Comparison of ENCODE assay signal across 17 cellular contexts in the genomic region with DNA sequence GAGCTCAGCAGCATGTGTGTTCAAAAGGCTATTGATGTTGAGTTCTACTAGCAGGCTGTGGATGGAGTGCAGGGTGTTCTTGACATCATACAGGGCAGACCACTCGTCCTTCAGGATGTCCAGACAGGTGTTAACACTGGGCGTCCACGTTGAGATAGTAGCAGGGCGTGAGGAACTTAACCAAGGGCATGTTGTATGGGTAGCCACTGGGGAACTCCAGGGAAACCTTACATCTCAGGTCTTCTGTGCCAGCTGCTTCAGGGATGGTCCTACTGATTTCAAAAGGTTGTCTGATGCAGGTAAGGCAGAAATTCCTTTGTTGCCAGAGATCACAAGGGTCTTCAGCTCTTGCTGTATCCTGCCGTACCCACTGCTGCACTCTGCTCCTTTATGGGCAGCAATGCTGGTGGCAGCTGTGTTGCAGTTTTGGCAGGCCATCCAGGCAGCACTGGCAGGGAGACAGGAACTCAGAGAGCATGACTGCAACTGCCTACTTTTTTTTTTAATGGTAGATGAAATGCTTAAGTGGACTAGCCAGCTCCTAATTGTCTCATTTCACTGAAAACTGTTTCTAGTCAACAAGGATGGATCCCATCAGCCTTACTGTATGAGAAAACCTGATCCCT. TPM values are rescaled to one million over a fixed set of nuclear protein-coding genes. Genes with fewer than 3 reads are reported as not detected.
A peak's percentile ranks its signal among the peaks of the same experiment; 100 is the strongest.
DNase-seq lines count a peak whose midpoint lies in the region; ATAC-seq and TF ChIP-seq lines count a peak whose summit lies in the region.
"Had no signal": no experiment of that assay in that cellular context is flagged by ENCODE, and none has a peak within 500 bp of the region (broad histone marks: within the 10 kb centered on the region; RNA-seq: fewer than 3 reads in every experiment).

No MANE protein-coding gene starts in this region.

- DNase-seq in Ammon's horn (ENCODE audit: low spot score) (peak; percentile 39), NCI-H1105 (lab: John Stamatoyannopoulos, UW) (peak; percentile 75), mammary epithelial cell (no peak), mesenchymal stem cell (no peak), GM19240 (ENCODE audit: insufficient read length, low spot score) (no peak), GM19238 (ENCODE audit: insufficient read length, low spot score) (no peak), NCI-H2107 treated with DMSO at 0.1 percent for 48 hours (lab: John Stamatoyannopoulos, UW; ENCODE audit: unreplicated experiment) (no peak)
- DNase-seq: activated CD4-positive, CD25-positive, alpha-beta regulatory T cell; activated CD8-positive, alpha-beta memory T cell treated with anti-CD3 and anti-CD28 coated beads, Interleukin-2, amount 10 ng/mL, durations not matched to agents 7 days and 5 days; activated gamma-delta T cell; aorta; cortex of kidney; stimulated activated naive CD8-positive, alpha-beta T cell treated with anti-CD3 and anti-CD28 coated beads, Interleukin-15, amount 100 ng/mL, for 72 hours; T-helper 17 cell had no signal

- H3K4me2 ChIP-seq in mammary epithelial cell (ENCODE audit: insufficient read depth, low read depth, low read length) (no peak overlapping the region), mesenchymal stem cell (ENCODE audit: low read length, poor library complexity, severe bottlenecking) (no peak overlapping the region)
- H3K4me2 ChIP-seq: GM23338 had no signal

- no peak overlapping the region for H4K91ac ChIP-seq in mesenchymal stem cell (ENCODE audit: low read length)

- H3K4ac ChIP-seq in mesenchymal stem cell (ENCODE audit: low read depth in 1 of 2, low read length in 2 of 2): no peak overlapping the region

- H2BK12ac ChIP-seq in mesenchymal stem cell (ENCODE audit: low read length in 2 of 2): no peak overlapping the region

- H2AFZ ChIP-seq in mammary epithelial cell (ENCODE audit: low read depth, low read length): peak overlapping the region; percentile 18
- H2AFZ ChIP-seq in mesenchymal stem cell (ENCODE audit: low read depth, low read length): no peak overlapping the region
- H2AFZ ChIP-seq: GM23338 had no signal

- H3K79me1 ChIP-seq in mesenchymal stem cell (replicated peaks; ENCODE audit: low read length, poor library complexity, severe bottlenecking): no peaks in the 10 kb centered on the region

- peak overlapping the region; percentile 28 for H4K8ac ChIP-seq in mesenchymal stem cell (ENCODE audit: low read length)

- H3K18ac ChIP-seq in mesenchymal stem cell (ENCODE audit: low read depth in 1 of 2, low read length in 2 of 2): no peak overlapping the region

- H3K9me3 ChIP-seq in mammary epithelial cell (replicated peaks; ENCODE audit: insufficient read depth, low read length) (peaks cover 3% of the 10 kb centered on the region), mesenchymal stem cell (ENCODE audit: control insufficient read depth, low read length) (no peaks in the 10 kb centered on the region)
- H3K9me3 ChIP-seq: uterus had no signal

- H2BK5ac ChIP-seq in mesenchymal stem cell (ENCODE audit: low read depth, low read length, poor library complexity, severe bottlenecking): no peak overlapping the region

- H3K9ac ChIP-seq in mammary epithelial cell (ENCODE audit: insufficient read depth, low read length): no peak overlapping the region
- no peak overlapping the region for H3K9ac ChIP-seq in mesenchymal stem cell (ENCODE audit: low read length)

- no peak overlapping the region for H3K23ac ChIP-seq in mesenchymal stem cell (ENCODE audit: low read length in 2 of 2)

- CTCF ChIA-PET in mammary epithelial cell (lab: Charles Lee; ENCODE audit: low non-redundant PET): no interaction called here

- dilution Hi-C loops in mammary epithelial cell (cut with HindIII; ENCODE audit: low sequenced_read_pairs): no loop called here

- in situ Hi-C loops in mammary epithelial cell (cut with MboI; ENCODE audit: low sequenced_read_pairs in 2 of 2): no loop called here

- H3K27me3 ChIP-seq in mammary epithelial cell (ENCODE audit: insufficient read depth, low read length): no peaks in the 10 kb centered on the region
- no peaks in the 10 kb centered on the region for H3K27me3 ChIP-seq in mesenchymal stem cell (ENCODE audit: control insufficient read depth in 1 of 2, insufficient read depth in 1 of 2, low read length in 2 of 2)
- H3K27me3 ChIP-seq: uterus had no signal

- H3K4me3 ChIP-seq in mammary epithelial cell (replicated peaks in 1 of 3; ENCODE audit: insufficient read depth in 1 of 3, low read depth in 2 of 3, low read length in 3 of 3) (no peak overlapping the region), mesenchymal stem cell (ENCODE audit: insufficient read depth in 1 of 2, low read depth in 1 of 2, low read length in 2 of 2) (no peak overlapping the region)
- H3K4me3 ChIP-seq: GM23338, uterus had no signal

- H3K36me3 ChIP-seq in mammary epithelial cell (ENCODE audit: insufficient read depth, low read length): no peaks in the 10 kb centered on the region
- H3K36me3 ChIP-seq in mesenchymal stem cell (ENCODE audit: control insufficient read depth in 1 of 2, insufficient read depth in 2 of 2, low read depth in 1 of 2, low read length in 2 of 2): no peaks in the 10 kb centered on the region
- H3K36me3 ChIP-seq: uterus had no signal

- WGBS in mammary epithelial cell (ENCODE audit: low coverage, missing lambda C conversion rate): 68% methylated on average over 5 of the region's 5 CpGs
- WGBS in mesenchymal stem cell: 86% methylated on average over 5 of the region's 5 CpGs

- H3K4me1 ChIP-seq in mammary epithelial cell (ENCODE audit: insufficient read depth, low read length) (no peaks in the 10 kb centered on the region), mesenchymal stem cell (ENCODE audit: control insufficient read depth, insufficient read depth, low read depth, low read length) (peaks cover 1% of the 10 kb centered on the region)
- H3K4me1 ChIP-seq: uterus had no signal

- H3K14ac ChIP-seq in mesenchymal stem cell (ENCODE audit: low read length in 2 of 2): no peak overlapping the region

- H2AK5ac ChIP-seq in mesenchymal stem cell (ENCODE audit: low read length, severe bottlenecking): no peak overlapping the region

- no peak for ATAC-seq in GM21515 (IDR thresholded peaks at IDR 0.05; ENCODE audit: unreplicated experiment)
- ATAC-seq: activated CD8-positive, alpha-beta memory T cell treated with anti-CD3 and anti-CD28 coated beads, Interleukin-2, amount 10 ng/mL, durations not matched to agents 7 days and 5 days; GM23338; stimulated activated naive CD8-positive, alpha-beta T cell treated with anti-CD3 and anti-CD28 coated beads, Interleukin-15, amount 100 ng/mL, for 72 hours; T-helper 17 cell had no signal

- H4K20me1 ChIP-seq in mammary epithelial cell (ENCODE audit: insufficient read depth, low read length): no peaks in the 10 kb centered on the region

- H3K79me2 ChIP-seq in mammary epithelial cell (ENCODE audit: insufficient read depth, low read length): no peaks in the 10 kb centered on the region

- intact Hi-C loops in mammary epithelial cell (cut with micrococcal nuclease): no loop called here

- TF ChIP-seq CTCF in mammary epithelial cell (conservative IDR thresholded peaks at IDR 0.05 in 1 of 2, IDR thresholded peaks at IDR 0.05 in 1 of 2; ENCODE audit: extremely low read depth in 1 of 2, insufficient read depth in 1 of 2, low read depth in 1 of 2, low read length in 2 of 2): no peak

- H2BK15ac ChIP-seq in mesenchymal stem cell (ENCODE audit: low read depth, poor library complexity, severe bottlenecking): no peak overlapping the region

- no TSS peak for BruUV-seq in mammary epithelial cell (replicated peaks; lab: Mats Ljungman, UMichigan)

- H3K27ac ChIP-seq in mammary epithelial cell (ENCODE audit: insufficient read depth, low read depth, low read length) (no peak overlapping the region), mesenchymal stem cell (ENCODE audit: low read length, poor library complexity, severe bottlenecking) (no peak overlapping the region)
- H3K27ac ChIP-seq: uterus had no signal

- H2BK120ac ChIP-seq in mesenchymal stem cell (ENCODE audit: low read depth, low read length): no peak overlapping the region

RNA-seq across cellular contexts. Expression of a gene that starts 32.5 kb away (rescaled TPM):
- total RNA-seq in mammary epithelial cell: 100 to 1,000 TPM; 165 to 692 TPM
- polyA plus RNA-seq in mammary epithelial cell: 91.8 TPM
- polyA minus RNA-seq in mammary epithelial cell: 59.2 TPM
- polyA plus RNA-seq in mesenchymal stem cell (2013, experiment 1 of 2): 17.1 TPM
- polyA plus RNA-seq in mesenchymal stem cell (2013, experiment 2 of 2): 18.7 TPM

Comparison
In these comparisons a context has a peak if more than half of its experiments do, and no peak if none do; other contexts are left out.
1. DNase-seq: peak in Ammon's horn (single experiment) and NCI-H1105 (single experiment); none in mammary epithelial cell (single experiment), mesenchymal stem cell (single experiment), GM19240 (single experiment), GM19238 (single experiment) and NCI-H2107 treated with DMSO at 0.1 percent for 48 hours (single experiment).